Comparison of ENCODE assay signal across 23 cellular contexts in the genomic region with DNA sequence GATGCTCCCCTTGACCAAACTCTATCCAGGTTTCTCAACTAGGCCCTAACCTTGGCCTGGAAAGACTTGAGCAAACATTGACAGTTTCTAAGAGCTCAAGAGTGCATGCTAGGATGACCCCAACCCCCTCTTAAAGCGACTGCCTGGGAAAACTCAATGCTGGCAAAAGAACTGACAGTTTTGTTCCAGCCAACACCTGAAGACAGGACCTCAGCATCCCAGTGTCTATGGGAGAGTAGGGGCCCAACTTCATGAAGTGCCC.
"Had no signal": no experiment of that assay in that cellular context is flagged by ENCODE, and none has a peak within 500 bp of the region (broad histone marks: within the 10 kb centered on the region; RNA-seq: fewer than 3 reads in every experiment).

No MANE protein-coding gene starts in this region.

- H3K4me1 Mint-ChIP-seq: activated B cell treated with CpG ODN at 0.5 μM for 24 hours; activated CD4-positive, alpha-beta T cell treated with anti-CD3 and anti-CD28 coated beads for 36 hours; activated naive CD8-positive, alpha-beta T cell treated with anti-CD3 and anti-CD28 coated beads, Interleukin-2, amount 10 ng/mL, durations not matched to agents 7 days and 5 days had no signal

- H3K9me3 ChIP-seq: ascending aorta, gastrocnemius medialis, left lung, lower lobe of right lung, right lobe of liver, thyroid gland had no signal

- H3K4me3 ChIP-seq: ascending aorta, gastrocnemius medialis, left lung, lower lobe of right lung, right lobe of liver, thyroid gland had no signal

- H3K4me1 ChIP-seq: gastrocnemius medialis, left lung, lower lobe of right lung had no signal

- H3K27ac Mint-ChIP-seq: activated B cell treated with CpG ODN at 0.5 μM for 24 hours; activated naive CD8-positive, alpha-beta T cell treated with anti-CD3 and anti-CD28 coated beads, Interleukin-2, amount 10 ng/mL, durations not matched to agents 7 days and 5 days; activated T-helper 2 cell treated with anti-CD3 and anti-CD28 coated beads, Interferon-gamma antibody, Interleukin-2, Interleukin-4, amounts not matched to agents 10 μg/mL and 5 μg/mL and 100 μg/mL, durations not matched to agents 14 hours and 24 hours and 36 hours; stimulated activated naive CD8-positive, alpha-beta T cell treated with anti-CD3 and anti-CD28 coated beads, Interleukin-15, Interleukin-2, amounts not matched to agents 100 ng/mL and 50 ng/mL, for 24 hours had no signal

- DNase-seq: activated B cell treated with CpG ODN at 0.5 μM for 24 hours; activated CD4-positive, alpha-beta T cell treated with anti-CD3 and anti-CD28 coated beads for 36 hours; activated CD4-positive, alpha-beta T cell treated with anti-CD3 and anti-CD28 coated beads, Interleukin-2, amount 50 U/mL, for 4 hours; activated CD8-positive, alpha-beta memory T cell treated with anti-CD3 and anti-CD28 coated beads, Interleukin-2, amount 50 U/mL, for 4 hours; activated naive CD8-positive, alpha-beta T cell treated with anti-CD3 and anti-CD28 coated beads, Interleukin-2, amount 10 ng/mL, durations not matched to agents 7 days and 5 days; activated T-cell treated with anti-CD3 and anti-CD28 coated beads, Interleukin-2, amount 50 U/mL, for 4 hours; brain microvascular endothelial cell; cortex of kidney; effector memory CD8-positive, alpha-beta T cell; erythroblast; gastrocnemius medialis; glutamatergic neuron; left lung; lower lobe of right lung; mesenchymal stem cell; natural killer cell; right lobe of liver; stimulated activated CD4-positive, alpha-beta T cell treated with anti-CD3 and anti-CD28 coated beads, Interleukin-2, amount 100 ng/mL, for 48 hours; T-helper 2 cell; thyroid gland had no signal

- H3K27me3 ChIP-seq: ascending aorta, brain microvascular endothelial cell, gastrocnemius medialis, left lung, right lobe of liver, thyroid gland had no signal

- H3K27me3 Mint-ChIP-seq: activated B cell treated with CpG ODN at 0.5 μM for 24 hours; activated CD4-positive, alpha-beta T cell treated with anti-CD3 and anti-CD28 coated beads for 36 hours; activated naive CD8-positive, alpha-beta T cell treated with anti-CD3 and anti-CD28 coated beads, Interleukin-2, amount 10 ng/mL, durations not matched to agents 7 days and 5 days; effector memory CD8-positive, alpha-beta T cell; stimulated activated naive CD8-positive, alpha-beta T cell treated with anti-CD3 and anti-CD28 coated beads, Interleukin-15, Interleukin-2, amounts not matched to agents 100 ng/mL and 50 ng/mL, for 24 hours had no signal

- ATAC-seq: activated CD4-positive, alpha-beta T cell treated with anti-CD3 and anti-CD28 coated beads for 36 hours; activated T-cell treated with anti-CD3 and anti-CD28 coated beads, Interleukin-2, amount 50 U/mL, for 4 hours; effector memory CD8-positive, alpha-beta T cell; gastrocnemius medialis; left lung; natural killer cell had no signal

- H3K9me3 Mint-ChIP-seq: activated B cell treated with CpG ODN at 0.5 μM for 24 hours; activated naive CD8-positive, alpha-beta T cell treated with anti-CD3 and anti-CD28 coated beads, Interleukin-2, amount 10 ng/mL, durations not matched to agents 7 days and 5 days; activated T-cell treated with anti-CD3 and anti-CD28 coated beads, Interleukin-2, amount 50 U/mL, for 4 hours; activated T-helper 2 cell treated with anti-CD3 and anti-CD28 coated beads, Interferon-gamma antibody, Interleukin-2, Interleukin-4, amounts not matched to agents 10 μg/mL and 5 μg/mL and 100 μg/mL, durations not matched to agents 14 hours and 24 hours and 36 hours; effector memory CD8-positive, alpha-beta T cell; natural killer cell; stimulated activated naive CD8-positive, alpha-beta T cell treated with anti-CD3 and anti-CD28 coated beads, Interleukin-15, Interleukin-2, amounts not matched to agents 100 ng/mL and 50 ng/mL, for 24 hours had no signal

- H3K27ac ChIP-seq: brain microvascular endothelial cell, gastrocnemius medialis, left lung, lower lobe of right lung, thyroid gland had no signal

- H3K4me3 Mint-ChIP-seq: activated B cell treated with CpG ODN at 0.5 μM for 24 hours; activated CD4-positive, alpha-beta T cell treated with anti-CD3 and anti-CD28 coated beads for 36 hours; activated naive CD8-positive, alpha-beta T cell treated with anti-CD3 and anti-CD28 coated beads, Interleukin-2, amount 10 ng/mL, durations not matched to agents 7 days and 5 days; activated T-cell treated with anti-CD3 and anti-CD28 coated beads, Interleukin-2, amount 50 U/mL, for 4 hours; effector memory CD8-positive, alpha-beta T cell; natural killer cell; stimulated activated naive CD8-positive, alpha-beta T cell treated with anti-CD3 and anti-CD28 coated beads, Interleukin-15, Interleukin-2, amounts not matched to agents 100 ng/mL and 50 ng/mL, for 24 hours had no signal
